ENCODE assay signal across 8 cellular contexts in genomic region chr16:68116256-68116853, GRCh38. TPM values are rescaled to one million over a fixed set of nuclear protein-coding genes. Genes with fewer than 3 reads are reported as not detected.
DNase-seq lines count a peak whose midpoint lies in the region; ATAC-seq and TF ChIP-seq lines count a peak whose summit lies in the region.

No MANE protein-coding gene starts in this region.

- H3K4me2 ChIP-seq in OCI-LY3 (ENCODE audit: low read length) (no peak overlapping the region), smooth muscle cell (no peak overlapping the region)

- H3F3A ChIP-seq in smooth muscle cell (ENCODE audit: low read depth), result no peaks in the 10 kb centered on the region

- intact Hi-C loops in activated CD4-positive, alpha-beta memory T cell treated with anti-CD3 and anti-CD28 coated beads for 36 hours (cut with micrococcal nuclease), result loop anchor here (1.0 to 2.0 kb wide), 2 partner anchors 22 to 30 kb away; no protein-coding TSS in a partner anchor

- CTCF ChIA-PET in activated CD4-positive, alpha-beta memory T cell treated with anti-CD3 and anti-CD28 coated beads for 36 hours (lab: Charles Lee), result interaction anchor here (0.8 to 2.6 kb wide), 4 partner anchors 12 to 31 kb away, joined by 3 to 21 read pairs (median 6); partner anchors contain the start of gene NFATC3
- CTCF ChIA-PET in activated CD4-positive, alpha-beta memory T cell treated with anti-CD3 and anti-CD28 coated beads, Interleukin-2, amount 10 ng/mL, durations not matched to agents 7 days and 5 days (lab: Charles Lee), result interaction anchor here (1.4 to 2.0 kb wide), 2 partner anchors 23 to 31 kb away, joined by 4 to 9 read pairs; partner anchors contain the start of gene NFATC3

- peaks cover 5% of the 10 kb centered on the region for H3K9me3 Mint-ChIP-seq in activated CD4-positive, alpha-beta memory T cell treated with anti-CD3 and anti-CD28 coated beads for 36 hours
- H3K9me3 Mint-ChIP-seq in activated CD4-positive, alpha-beta memory T cell treated with anti-CD3 and anti-CD28 coated beads, Interleukin-2, amount 10 ng/mL, durations not matched to agents 7 days and 5 days, result peaks cover 8% of the 10 kb centered on the region

- H3K4me1 Mint-ChIP-seq in activated CD4-positive, alpha-beta memory T cell treated with anti-CD3 and anti-CD28 coated beads for 36 hours (ENCODE audit: low read depth), result peaks cover 86% of the 10 kb centered on the region
- peaks cover 72% of the 10 kb centered on the region for H3K4me1 Mint-ChIP-seq in activated CD4-positive, alpha-beta memory T cell treated with anti-CD3 and anti-CD28 coated beads, Interleukin-2, amount 10 ng/mL, durations not matched to agents 7 days and 5 days

- H3K27ac Mint-ChIP-seq in activated CD4-positive, alpha-beta memory T cell treated with anti-CD3 and anti-CD28 coated beads for 36 hours, result peak overlapping the region; percentile 33
- H3K27ac Mint-ChIP-seq in activated CD4-positive, alpha-beta memory T cell treated with anti-CD3 and anti-CD28 coated beads, Interleukin-2, amount 10 ng/mL, durations not matched to agents 7 days and 5 days, result no peak overlapping the region

- no peaks in the 10 kb centered on the region for H3K9me3 ChIP-seq in OCI-LY3 (ENCODE audit: insufficient read depth, low read length)
- H3K9me3 ChIP-seq in smooth muscle cell (replicated peaks; ENCODE audit: low read depth), result no peaks in the 10 kb centered on the region

- H3K4me1 ChIP-seq in OCI-LY3 (ENCODE audit: low read length) (peaks cover 20% of the 10 kb centered on the region), smooth muscle cell (ENCODE audit: low read depth) (no peaks in the 10 kb centered on the region)

- no peaks in the 10 kb centered on the region for H3K27me3 Mint-ChIP-seq in activated CD4-positive, alpha-beta memory T cell treated with anti-CD3 and anti-CD28 coated beads for 36 hours
- no peaks in the 10 kb centered on the region for H3K27me3 Mint-ChIP-seq in activated CD4-positive, alpha-beta memory T cell treated with anti-CD3 and anti-CD28 coated beads, Interleukin-2, amount 10 ng/mL, durations not matched to agents 7 days and 5 days

- H3K4me3 ChIP-seq in OCI-LY3 (ENCODE audit: low read length) (no peak overlapping the region), smooth muscle cell (no peak overlapping the region)

- 93% methylated on average over 2 of the region's 2 CpGs for WGBS in smooth muscle cell (ENCODE audit: low lambda C conversion rate)

- H2AFZ ChIP-seq in OCI-LY3 (ENCODE audit: low read depth, low read length) (no peak overlapping the region), smooth muscle cell (ENCODE audit: low read depth) (no peak overlapping the region)

- peaks cover 97% of the 10 kb centered on the region for H3K79me2 ChIP-seq in OCI-LY3 (ENCODE audit: low read length)
- peaks cover 75% of the 10 kb centered on the region for H3K79me2 ChIP-seq in smooth muscle cell (ENCODE audit: low read depth)

- TF ChIP-seq CTCF in OCI-LY3 (IDR thresholded peaks at IDR 0.05; ENCODE audit: low read depth, low read length) (peak; percentile 52), smooth muscle cell (IDR thresholded peaks at IDR 0.05; ENCODE audit: borderline replicate concordance, insufficient read depth, poor library complexity, severe bottlenecking) (peak; percentile 31)

- H3K27me3 ChIP-seq in OCI-LY3 (ENCODE audit: low read depth, low read length) (no peaks in the 10 kb centered on the region), smooth muscle cell (ENCODE audit: low read depth) (no peaks in the 10 kb centered on the region)

- H3K9ac ChIP-seq in OCI-LY3 (ENCODE audit: low read length), result no peak overlapping the region
- H3K9ac ChIP-seq in smooth muscle cell (ENCODE audit: low read depth), result no peak overlapping the region

- H3K27ac ChIP-seq in OCI-LY3 (ENCODE audit: low read length) (no peak overlapping the region), smooth muscle cell (ENCODE audit: low read depth) (no peak overlapping the region)

- no peak for DNase-seq in activated CD4-positive, alpha-beta memory T cell treated with anti-CD3 and anti-CD28 coated beads for 36 hours
- DNase-seq in activated CD4-positive, alpha-beta memory T cell treated with anti-CD3 and anti-CD28 coated beads, Interleukin-2, amount 10 ng/mL, durations not matched to agents 7 days and 5 days, result no peak
- DNase-seq in epidermal melanocyte (ENCODE audit: insufficient read length, low spot score) (peak; percentile 29), smooth muscle cell (lab: John Stamatoyannopoulos, UW; ENCODE audit: unreplicated experiment) (no peak), UCSD-AML1 (lab: John Stamatoyannopoulos, UW; ENCODE audit: unreplicated experiment) (no peak), HuH-7 (ENCODE audit: low spot score) (no peak)

- H3K36me3 Mint-ChIP-seq in activated CD4-positive, alpha-beta memory T cell treated with anti-CD3 and anti-CD28 coated beads for 36 hours, result peaks cover 8% of the 10 kb centered on the region
- peaks cover 32% of the 10 kb centered on the region for H3K36me3 Mint-ChIP-seq in activated CD4-positive, alpha-beta memory T cell treated with anti-CD3 and anti-CD28 coated beads, Interleukin-2, amount 10 ng/mL, durations not matched to agents 7 days and 5 days (ENCODE audit: low read depth)

- ATAC-seq in GM19395 (IDR thresholded peaks at IDR 0.05; ENCODE audit: unreplicated experiment), result no peak

- H3K36me3 ChIP-seq in OCI-LY3 (replicated peaks; ENCODE audit: low read depth, low read length) (no peaks in the 10 kb centered on the region), smooth muscle cell (ENCODE audit: low read depth) (no peaks in the 10 kb centered on the region)

- H3K4me3 Mint-ChIP-seq in activated CD4-positive, alpha-beta memory T cell treated with anti-CD3 and anti-CD28 coated beads for 36 hours, result no peak overlapping the region
- no peak overlapping the region for H3K4me3 Mint-ChIP-seq in activated CD4-positive, alpha-beta memory T cell treated with anti-CD3 and anti-CD28 coated beads, Interleukin-2, amount 10 ng/mL, durations not matched to agents 7 days and 5 days

- H4K20me1 ChIP-seq in OCI-LY3 (ENCODE audit: insufficient read depth, low read length), result peaks cover 74% of the 10 kb centered on the region
- peaks cover 85% of the 10 kb centered on the region for H4K20me1 ChIP-seq in smooth muscle cell (ENCODE audit: low read depth)

- POLR2A ChIA-PET in activated CD4-positive, alpha-beta memory T cell treated with anti-CD3 and anti-CD28 coated beads for 36 hours (lab: Charles Lee), result no interaction called here
- POLR2A ChIA-PET in activated CD4-positive, alpha-beta memory T cell treated with anti-CD3 and anti-CD28 coated beads, Interleukin-2, amount 10 ng/mL, durations not matched to agents 7 days and 5 days (lab: Charles Lee), result interaction anchor here (1.8 to 3.4 kb wide), 2 partner anchors 23 to 30 kb away, joined by 7 to 16 read pairs; partner anchors contain the start of gene NFATC3

RNA-seq across cellular contexts. Expression of gene NFATC3, which starts 31.2 kb away (rescaled TPM):
- total RNA-seq in activated CD4-positive, alpha-beta memory T cell treated with anti-CD3 and anti-CD28 coated beads for 36 hours, result 10 to 100 TPM; 83.4 to 85.2 TPM
- 100 to 1,000 TPM; 208 to 209 TPM for total RNA-seq in activated CD4-positive, alpha-beta memory T cell treated with anti-CD3 and anti-CD28 coated beads, Interleukin-2, amount 10 ng/mL, durations not matched to agents 7 days and 5 days
- 30.2 and 32.4 TPM in 2 replicates for total RNA-seq in smooth muscle cell
- 14.7 and 15.2 TPM in 2 replicates for polyA plus RNA-seq in smooth muscle cell
